17 cellular contexts compared by ENCODE assay signal in the genomic region with DNA sequence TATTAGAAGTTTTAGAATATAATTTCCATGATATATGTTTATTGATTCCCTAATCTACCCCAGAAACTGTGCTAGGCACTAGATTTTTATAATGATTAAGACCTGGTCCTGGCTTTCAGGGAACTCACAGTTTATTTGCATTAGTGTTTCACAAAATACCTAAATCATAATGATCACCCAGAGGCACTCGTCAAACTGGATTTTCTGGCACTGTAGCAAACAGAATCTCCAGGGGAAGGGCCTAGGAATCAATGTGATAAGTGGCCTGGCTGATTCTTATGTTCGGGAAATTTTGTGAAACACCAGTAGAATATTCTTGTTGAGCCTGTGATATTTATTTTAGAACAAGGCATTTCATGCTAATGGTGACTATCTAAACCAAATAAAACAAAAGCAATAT.
"Had no signal": no experiment of that assay in that cellular context is flagged by ENCODE, and none has a peak within 500 bp of the region (broad histone marks: within the 10 kb centered on the region; RNA-seq: fewer than 3 reads in every experiment).

No MANE protein-coding gene starts in this region.

- DNase-seq: activated CD4-positive, alpha-beta T cell treated with anti-CD3 and anti-CD28 coated beads, Interleukin-2, amount 50 U/mL, for 1 hour; activated CD8-positive, alpha-beta memory T cell treated with anti-CD3 and anti-CD28 coated beads, Interleukin-2, amount 50 U/mL, for 4 hours; activated T-cell treated with anti-CD3 and anti-CD28 coated beads, Interleukin-2, amount 50 U/mL, for 48 hours; kidney; midbrain; stimulated activated CD4-positive, alpha-beta T cell treated with anti-CD3 and anti-CD28 coated beads, Interleukin-12 subunit alpha, Interleukin-12 subunit beta, amount 100 ng/mL, for 4 hours; stimulated activated CD4-positive, alpha-beta T cell treated with anti-CD3 and anti-CD28 coated beads, Interleukin-1b, Interleukin-23, amount 100 ng/mL, for 48 hours; stimulated activated CD8-positive, alpha-beta memory T cell treated with anti-CD3 and anti-CD28 coated beads, Interleukin-4, amount 100 ng/mL, for 48 hours; stimulated activated naive CD8-positive, alpha-beta T cell treated with anti-CD3 and anti-CD28 coated beads, Interleukin-15, Interleukin-2, amounts not matched to agents 100 U/mL and 50 U/mL, for 24 hours; substantia nigra; T-helper 1 cell; T1000; tibial artery had no signal

- H3K27me3 Mint-ChIP-seq: activated naive CD8-positive, alpha-beta T cell had no signal

- ATAC-seq: left lobe of liver; stimulated activated naive CD8-positive, alpha-beta T cell treated with anti-CD3 and anti-CD28 coated beads, Interleukin-15, Interleukin-2, amounts not matched to agents 100 U/mL and 50 U/mL, for 24 hours had no signal

- H3K9me3 ChIP-seq: right atrium auricular region, tibial artery, vagina had no signal

- H3K4me3 Mint-ChIP-seq: activated naive CD8-positive, alpha-beta T cell had no signal

- H3K27ac Mint-ChIP-seq: activated naive CD8-positive, alpha-beta T cell had no signal
